Comparison of ENCODE assay signal across 9 cellular contexts in genomic region chr20:25282034-25282781, GRCh38. TPM values are rescaled to one million over a fixed set of nuclear protein-coding genes. Genes with fewer than 3 reads are reported as not detected.
DNase-seq lines count a peak whose midpoint lies in the region; TF ChIP-seq lines count a peak whose summit lies in the region.
"Had no signal": no experiment of that assay in that cellular context is flagged by ENCODE, and none has a peak within 500 bp of the region (broad histone marks: within the 10 kb centered on the region; RNA-seq: fewer than 3 reads in every experiment).

No MANE protein-coding gene starts in this region.

- TF ChIP-seq POLR2A in stomach (IDR thresholded peaks at IDR 0.05), result no peak

- H3K4me1 Mint-ChIP-seq in activated CD4-positive, alpha-beta T cell treated with anti-CD3 and anti-CD28 coated beads, Interleukin-2, amount 10 ng/mL, durations not matched to agents 7 days and 5 days, result peaks cover 9% of the 10 kb centered on the region
- no peaks in the 10 kb centered on the region for H3K4me1 Mint-ChIP-seq in glutamatergic neuron (ENCODE audit: low read depth, unreplicated experiment)
- no peaks in the 10 kb centered on the region for H3K4me1 Mint-ChIP-seq in activated CD4-positive, alpha-beta T cell treated with anti-CD3 and anti-CD28 coated beads, Interleukin-2, amount 10 ng/mL, durations not matched to agents 24 days and 14 days

- peaks cover 0 to 10% (median 3%) of the 10 kb centered on the region in 4 donors for H3K4me1 ChIP-seq in stomach

- H3K27ac Mint-ChIP-seq in activated CD4-positive, alpha-beta T cell treated with anti-CD3 and anti-CD28 coated beads, Interleukin-2, amount 10 ng/mL, durations not matched to agents 7 days and 5 days, result peak overlapping the region; percentile 90
- no peak overlapping the region for H3K27ac Mint-ChIP-seq in glutamatergic neuron (ENCODE audit: unreplicated experiment)
- no peak overlapping the region for H3K27ac Mint-ChIP-seq in activated CD4-positive, alpha-beta T cell treated with anti-CD3 and anti-CD28 coated beads, Interleukin-2, amount 10 ng/mL, durations not matched to agents 24 days and 14 days
- H3K27ac Mint-ChIP-seq: dendritic cell treated with granulocyte-macrophage colony-stimulating factor and Interleukin-4, amounts not matched to agents 40 ng/mL and 50 ng/mL, for 4 days had no signal

- no peak overlapping the region for H3K4me3 Mint-ChIP-seq in activated CD4-positive, alpha-beta T cell treated with anti-CD3 and anti-CD28 coated beads, Interleukin-2, amount 10 ng/mL, durations not matched to agents 7 days and 5 days
- no peak overlapping the region for H3K4me3 Mint-ChIP-seq in glutamatergic neuron (ENCODE audit: unreplicated experiment)
- H3K4me3 Mint-ChIP-seq in activated CD4-positive, alpha-beta T cell treated with anti-CD3 and anti-CD28 coated beads, Interleukin-2, amount 10 ng/mL, durations not matched to agents 24 days and 14 days, result no peak overlapping the region
- H3K4me3 Mint-ChIP-seq: dendritic cell treated with granulocyte-macrophage colony-stimulating factor and Interleukin-4, amounts not matched to agents 40 ng/mL and 50 ng/mL, for 4 days had no signal

- no peaks in the 10 kb centered on the region for H3K9me3 ChIP-seq in stomach

- H3K27ac ChIP-seq in stomach, result no peak overlapping the region

- H3K27me3 Mint-ChIP-seq in activated CD4-positive, alpha-beta T cell treated with anti-CD3 and anti-CD28 coated beads, Interleukin-2, amount 10 ng/mL, durations not matched to agents 7 days and 5 days, result no peaks in the 10 kb centered on the region
- peaks cover 9% of the 10 kb centered on the region for H3K27me3 Mint-ChIP-seq in glutamatergic neuron (ENCODE audit: unreplicated experiment)
- no peaks in the 10 kb centered on the region for H3K27me3 Mint-ChIP-seq in activated CD4-positive, alpha-beta T cell treated with anti-CD3 and anti-CD28 coated beads, Interleukin-2, amount 10 ng/mL, durations not matched to agents 24 days and 14 days
- H3K27me3 Mint-ChIP-seq: dendritic cell treated with granulocyte-macrophage colony-stimulating factor and Interleukin-4, amounts not matched to agents 40 ng/mL and 50 ng/mL, for 4 days had no signal

- no peak overlapping the region for H3K4me3 ChIP-seq in stomach

- H3K36me3 ChIP-seq in stomach, result peaks cover 81 to 100% (median 100%) of the 10 kb centered on the region in 4 donors

- TF ChIP-seq CTCF in glutamatergic neuron (IDR thresholded peaks at IDR 0.05; ENCODE audit: partially characterized antibody, unreplicated experiment), result no peak
- TF ChIP-seq CTCF in stomach (IDR thresholded peaks at IDR 0.05), result no peak

- CTCF ChIA-PET in activated CD4-positive, alpha-beta T cell treated with anti-CD3 and anti-CD28 coated beads, Interleukin-2, amount 10 ng/mL, durations not matched to agents 7 days and 5 days (lab: Charles Lee), result interaction anchor here (1.0 to 2.9 kb wide), 4 partner anchors 9 to 117 kb away, joined by 3 to 8 read pairs (median 4); no protein-coding TSS in a partner anchor

- no peak for TF ChIP-seq EP300 in stomach (IDR thresholded peaks at IDR 0.05)

- POLR2A ChIA-PET in activated CD4-positive, alpha-beta T cell treated with anti-CD3 and anti-CD28 coated beads, Interleukin-2, amount 10 ng/mL, durations not matched to agents 7 days and 5 days (lab: Charles Lee), result no interaction called here

- H3K27me3 ChIP-seq in stomach, result no peaks in the 10 kb centered on the region

- WGBS in stomach, 5 donors, result 87 to 92% (median 91%) methylated on average over 20 to 22 of the region's 22 CpGs

- no peak for DNase-seq in activated CD4-positive, alpha-beta T cell treated with anti-CD3 and anti-CD28 coated beads, Interleukin-2, amount 10 ng/mL, durations not matched to agents 7 days and 5 days
- no peak for DNase-seq in activated CD4-positive, alpha-beta T cell treated with anti-CD3 and anti-CD28 coated beads, Interleukin-2, amount 50 U/mL, for 48 hours
- DNase-seq in NCI-H2196 (lab: John Stamatoyannopoulos, UW; ENCODE audit: unreplicated experiment), result peak; percentile 49
- DNase-seq in glutamatergic neuron, result peak; percentile 7
- DNase-seq in stomach, result peak; percentile 24
- DNase-seq in NCI-H526 treated with DMSO at 0.1 percent for 48 hours (lab: John Stamatoyannopoulos, UW), result no peak
- DNase-seq in activated CD4-positive, alpha-beta T cell treated with anti-CD3 and anti-CD28 coated beads, Interleukin-2, amount 10 ng/mL, durations not matched to agents 24 days and 14 days, result no peak
- no peak for DNase-seq in NCI-H146 (lab: John Stamatoyannopoulos, UW)

- peaks cover 8% of the 10 kb centered on the region for H3K36me3 Mint-ChIP-seq in activated CD4-positive, alpha-beta T cell treated with anti-CD3 and anti-CD28 coated beads, Interleukin-2, amount 10 ng/mL, durations not matched to agents 7 days and 5 days (ENCODE audit: low read depth)
- peaks cover 13% of the 10 kb centered on the region for H3K36me3 Mint-ChIP-seq in glutamatergic neuron (ENCODE audit: unreplicated experiment)
- H3K36me3 Mint-ChIP-seq in activated CD4-positive, alpha-beta T cell treated with anti-CD3 and anti-CD28 coated beads, Interleukin-2, amount 10 ng/mL, durations not matched to agents 24 days and 14 days (ENCODE audit: low read depth), result peaks cover 21% of the 10 kb centered on the region

- no peaks in the 10 kb centered on the region for H3K9me3 Mint-ChIP-seq in activated CD4-positive, alpha-beta T cell treated with anti-CD3 and anti-CD28 coated beads, Interleukin-2, amount 10 ng/mL, durations not matched to agents 7 days and 5 days
- peaks cover 25% of the 10 kb centered on the region for H3K9me3 Mint-ChIP-seq in glutamatergic neuron (ENCODE audit: unreplicated experiment)
- no peaks in the 10 kb centered on the region for H3K9me3 Mint-ChIP-seq in activated CD4-positive, alpha-beta T cell treated with anti-CD3 and anti-CD28 coated beads, Interleukin-2, amount 10 ng/mL, durations not matched to agents 24 days and 14 days
- H3K9me3 Mint-ChIP-seq: dendritic cell treated with granulocyte-macrophage colony-stimulating factor and Interleukin-4, amounts not matched to agents 40 ng/mL and 50 ng/mL, for 4 days had no signal

- intact Hi-C loops in stomach (cut with DNase I; ENCODE audit: low total_unique reads), result no loop called here
- intact Hi-C loops in activated CD4-positive, alpha-beta T cell treated with anti-CD3 and anti-CD28 coated beads, Interleukin-2, amount 10 ng/mL, durations not matched to agents 24 days and 14 days (cut with micrococcal nuclease), result no loop called here

RNA-seq across cellular contexts. Expression of gene PYGB, which starts 34.3 kb away (rescaled TPM):
- 10 to 100 TPM; 28.7 to 30.2 TPM for total RNA-seq in activated CD4-positive, alpha-beta T cell treated with anti-CD3 and anti-CD28 coated beads, Interleukin-2, amount 10 ng/mL, durations not matched to agents 7 days and 5 days
- total RNA-seq in glutamatergic neuron (ENCODE audit: unreplicated experiment), result 295 TPM
- total RNA-seq in stomach, result 100 to 1,000 TPM in 2 of 5 donors, 10 to 100 TPM in 3; 34.4 to 116 (median 78.8) TPM
- 10 to 100 TPM; 23.1 to 34.0 (median 28.8) TPM for polyA plus RNA-seq in stomach
- 36.0 and 36.6 TPM in 2 replicates for total RNA-seq in activated CD4-positive, alpha-beta T cell treated with anti-CD3 and anti-CD28 coated beads, Interleukin-2, amount 10 ng/mL, durations not matched to agents 24 days and 14 days

Comparison
In these comparisons a context has a peak if more than half of its experiments do, and no peak if none do; other contexts are left out.
1. DNase-seq: peak in NCI-H2196 (single experiment), glutamatergic neuron (single experiment) and stomach (single experiment); none in activated CD4-positive, alpha-beta T cell treated with anti-CD3 and anti-CD28 coated beads, Interleukin-2, amount 10 ng/mL, durations not matched to agents 7 days and 5 days (single experiment), activated CD4-positive, alpha-beta T cell treated with anti-CD3 and anti-CD28 coated beads, Interleukin-2, amount 50 U/mL, for 48 hours (0 of 2), NCI-H526 treated with DMSO at 0.1 percent for 48 hours (single experiment), activated CD4-positive, alpha-beta T cell treated with anti-CD3 and anti-CD28 coated beads, Interleukin-2, amount 10 ng/mL, durations not matched to agents 24 days and 14 days (single experiment) and NCI-H146 (single experiment).